9 cellular contexts compared by ENCODE assay signal in the genomic region with DNA sequence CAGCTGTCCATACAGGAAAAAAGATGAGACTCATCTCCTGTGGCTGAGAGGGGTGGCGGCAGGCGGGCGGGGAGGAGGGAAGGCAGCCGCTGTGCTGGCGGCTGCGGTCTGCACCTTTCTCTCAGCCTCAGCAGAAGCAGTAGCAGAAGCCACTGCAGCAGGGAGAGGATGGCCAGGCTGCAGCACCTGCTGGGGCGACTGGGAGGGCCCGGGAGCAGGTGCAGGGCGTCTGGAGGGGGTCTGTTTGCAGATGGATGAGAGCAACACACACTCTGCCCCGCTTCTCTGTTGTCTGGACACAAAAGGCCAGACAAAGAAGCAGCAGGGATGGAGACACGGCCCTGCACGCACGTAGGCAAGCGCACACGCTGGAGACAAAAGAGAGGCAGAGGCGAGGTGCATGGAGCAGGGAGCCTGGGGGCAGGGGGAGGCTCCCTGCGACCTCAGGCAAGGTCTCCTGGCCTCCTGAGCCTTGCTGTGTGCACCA. TPM values are rescaled to one million over a fixed set of nuclear protein-coding genes. Genes with fewer than 3 reads are reported as not detected.
DNase-seq lines count a peak whose midpoint lies in the region; ATAC-seq and TF ChIP-seq lines count a peak whose summit lies in the region.
"Had no signal": no experiment of that assay in that cellular context is flagged by ENCODE, and none has a peak within 500 bp of the region (broad histone marks: within the 10 kb centered on the region; RNA-seq: fewer than 3 reads in every experiment).

No MANE protein-coding gene starts in this region.

- H3K36me3 Mint-ChIP-seq in T-helper 2 cell treated with Interferon-gamma antibody and Interleukin-4, amounts not matched to agents 5 μg/mL and 100 μg/mL, for 36 hours (ENCODE audit: low read depth): no peaks in the 10 kb centered on the region

- TF ChIP-seq EP300 in gastroesophageal sphincter (IDR thresholded peaks at IDR 0.05): no peak

- WGBS in gastroesophageal sphincter (ENCODE audit: low coverage in 1 of 2), 2 donors: 19 to 51% methylated on average over 4 to 15 of the region's 17 CpGs

- H3K27ac Mint-ChIP-seq in T-helper 2 cell treated with Interferon-gamma antibody and Interleukin-4, amounts not matched to agents 5 μg/mL and 100 μg/mL, for 36 hours: peak overlapping the region; percentile 50

- H3K4me3 ChIP-seq in gastroesophageal sphincter: no peak overlapping the region

- peaks cover 5% of the 10 kb centered on the region for H3K27me3 Mint-ChIP-seq in T-helper 2 cell treated with Interferon-gamma antibody and Interleukin-4, amounts not matched to agents 5 μg/mL and 100 μg/mL, for 36 hours (ENCODE audit: low read depth)

- DNase-seq in AML-193 (lab: John Stamatoyannopoulos, UW): peak; percentile 18 to 23
- peak; percentile 98 for DNase-seq in NCI-H1092 treated with DMSO at 0.1 percent for 48 hours (lab: John Stamatoyannopoulos, UW)
- DNase-seq in T-helper 2 cell treated with Interferon-gamma antibody and Interleukin-4, amounts not matched to agents 5 μg/mL and 100 μg/mL, for 36 hours (ENCODE audit: low spot score): peak; percentile 26
- DNase-seq in ecto neural progenitor cell (ENCODE audit: low spot score): peak; percentile 70
- no peak for DNase-seq in GDM1 (lab: John Stamatoyannopoulos, UW)
- no peak for DNase-seq in left cardiac atrium
- DNase-seq: foreskin keratinocyte had no signal

- peaks cover 0 to 15% (median 4%) of the 10 kb centered on the region in 3 donors for H3K4me1 ChIP-seq in gastroesophageal sphincter
- H3K4me1 ChIP-seq: foreskin keratinocyte had no signal

- H3K4me3 Mint-ChIP-seq in T-helper 2 cell treated with Interferon-gamma antibody and Interleukin-4, amounts not matched to agents 5 μg/mL and 100 μg/mL, for 36 hours: peak overlapping the region; percentile 73

- TF ChIP-seq CTCF in gastroesophageal sphincter (IDR thresholded peaks at IDR 0.05): no peak

- H3K4me1 Mint-ChIP-seq in T-helper 2 cell treated with Interferon-gamma antibody and Interleukin-4, amounts not matched to agents 5 μg/mL and 100 μg/mL, for 36 hours (ENCODE audit: low read depth): peaks cover 63% of the 10 kb centered on the region

- H3K9me3 Mint-ChIP-seq in T-helper 2 cell treated with Interferon-gamma antibody and Interleukin-4, amounts not matched to agents 5 μg/mL and 100 μg/mL, for 36 hours: no peaks in the 10 kb centered on the region

- ATAC-seq in gastroesophageal sphincter (no peak), HG02981 (IDR thresholded peaks at IDR 0.05; ENCODE audit: unreplicated experiment) (no peak), left cardiac atrium (no peak)
- ATAC-seq: foreskin keratinocyte had no signal

- H3K27me3 ChIP-seq in gastroesophageal sphincter: peaks cover 75% of the 10 kb centered on the region

- intact Hi-C loops in left cardiac atrium (cut with DNase I): no loop called here

- no peaks in the 10 kb centered on the region for H3K36me3 ChIP-seq in gastroesophageal sphincter

- H3K27ac ChIP-seq in gastroesophageal sphincter: no peak overlapping the region
- H3K27ac ChIP-seq: foreskin keratinocyte had no signal

- no peak for TF ChIP-seq POLR2A in gastroesophageal sphincter (IDR thresholded peaks at IDR 0.05)

- no peaks in the 10 kb centered on the region for H3K9me3 ChIP-seq in gastroesophageal sphincter

RNA-seq across cellular contexts. Expression of gene MIAT, which starts 9.3 kb away (rescaled TPM):
- 1 to 10 TPM in 1 of 4 donors, under 1 TPM in 3; 0.05 to 1.1 (median 0.41) TPM for total RNA-seq in gastroesophageal sphincter
- 1 to 10 TPM; 1.8 to 1.9 TPM for total RNA-seq in left cardiac atrium

RNA-seq across cellular contexts. Expression of gene CRYBA4, which starts 26.3 kb away (rescaled TPM):
- not detected for total RNA-seq in gastroesophageal sphincter
- total RNA-seq in left cardiac atrium: not detected
- total RNA-seq: foreskin keratinocyte had no signal

RNA-seq across cellular contexts. Expression of gene CRYBB1, which starts 30.2 kb away (rescaled TPM):
- total RNA-seq in gastroesophageal sphincter (under 1 TPM in 1 of 4 donors, not detected in 3; 0.40 TPM), left cardiac atrium (1 to 10 TPM in 1 of 2 donors, under 1 TPM in 1; 0.55 to 1.9 TPM)
- total RNA-seq: foreskin keratinocyte had no signal

RNA-seq across cellular contexts. Expression of gene TPST2, which starts 58.1 kb away (rescaled TPM):
- 10 to 100 TPM; 16.8 to 27.7 (median 21.0) TPM for total RNA-seq in gastroesophageal sphincter
- 10 to 100 TPM; 22.1 to 36.5 TPM for total RNA-seq in left cardiac atrium

Comparison
In these comparisons a context has a peak if more than half of its experiments do, and no peak if none do; other contexts are left out.
1. DNase-seq: peak in AML-193 (2 of 2), NCI-H1092 treated with DMSO at 0.1 percent for 48 hours (single experiment), T-helper 2 cell treated with Interferon-gamma antibody and Interleukin-4, amounts not matched to agents 5 μg/mL and 100 μg/mL, for 36 hours (single experiment) and ecto neural progenitor cell (single experiment); none in GDM1 (single experiment) and left cardiac atrium (single experiment).